19 cellular contexts compared by ENCODE assay signal in genomic region chr21:38936237-38936636, GRCh38.
"Had no signal": no experiment of that assay in that cellular context is flagged by ENCODE, and none has a peak within 500 bp of the region (broad histone marks: within the 10 kb centered on the region; RNA-seq: fewer than 3 reads in every experiment).

No MANE protein-coding gene starts in this region.

- H3K4me3 ChIP-seq: SJSA1, SK-N-MC had no signal

- H3K27me3 ChIP-seq: SJSA1 had no signal

- H3K27ac ChIP-seq: KMS-11, RWPE1, SJSA1, SK-N-MC had no signal

- H3K4me2 ChIP-seq: KMS-11 had no signal

- DNase-seq: MV-4-11, NCI-H1048, NCI-H1105, NCI-H1417, NCI-H146, NCI-H1694 treated with DMSO at 0.1 percent for 48 hours, NCI-H1930, NCI-H2081 treated with DMSO at 0.1 percent for 48 hours, NCI-H2171 treated with DMSO at 0.1 percent for 48 hours, NCI-H345, NCI-H446 treated with DMSO at 0.1 percent for 48 hours, NCI-H510A treated with DMSO at 0.1 percent for 48 hours, NCI-H69, NCI-H774, SIG-M5 had no signal

- H3K36me3 ChIP-seq: SJSA1 had no signal

- H3K9ac ChIP-seq: KMS-11 had no signal

- H3K9me3 ChIP-seq: SJSA1 had no signal
